ENCODE assay signal across 1 cellular context in the genomic region with DNA sequence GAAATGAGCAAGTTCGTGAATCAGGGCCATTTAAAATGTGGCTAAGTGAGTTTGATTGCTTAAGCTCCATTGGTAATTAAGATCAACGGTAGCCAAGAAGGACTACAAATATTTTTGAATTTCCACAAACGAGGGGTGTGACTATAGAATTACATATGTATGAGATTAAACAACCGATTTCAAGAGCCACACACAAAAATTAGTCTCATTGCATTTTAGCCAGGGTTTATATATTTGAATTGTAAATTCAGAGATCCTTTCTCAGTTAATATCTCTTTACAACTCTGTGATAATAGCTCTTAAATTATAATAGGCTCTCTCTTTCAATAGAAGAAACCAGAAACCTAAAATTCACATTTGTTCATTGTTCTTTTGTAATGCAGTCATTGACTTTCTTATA.
TF ChIP-seq lines count a peak whose summit lies in the region.

No MANE protein-coding gene starts in this region.

TF ChIP-seq in H1, 55 proteins besides CTCF, POLR2A, EP300 and RAD21:
- TF ChIP-seq, protein P1, sequence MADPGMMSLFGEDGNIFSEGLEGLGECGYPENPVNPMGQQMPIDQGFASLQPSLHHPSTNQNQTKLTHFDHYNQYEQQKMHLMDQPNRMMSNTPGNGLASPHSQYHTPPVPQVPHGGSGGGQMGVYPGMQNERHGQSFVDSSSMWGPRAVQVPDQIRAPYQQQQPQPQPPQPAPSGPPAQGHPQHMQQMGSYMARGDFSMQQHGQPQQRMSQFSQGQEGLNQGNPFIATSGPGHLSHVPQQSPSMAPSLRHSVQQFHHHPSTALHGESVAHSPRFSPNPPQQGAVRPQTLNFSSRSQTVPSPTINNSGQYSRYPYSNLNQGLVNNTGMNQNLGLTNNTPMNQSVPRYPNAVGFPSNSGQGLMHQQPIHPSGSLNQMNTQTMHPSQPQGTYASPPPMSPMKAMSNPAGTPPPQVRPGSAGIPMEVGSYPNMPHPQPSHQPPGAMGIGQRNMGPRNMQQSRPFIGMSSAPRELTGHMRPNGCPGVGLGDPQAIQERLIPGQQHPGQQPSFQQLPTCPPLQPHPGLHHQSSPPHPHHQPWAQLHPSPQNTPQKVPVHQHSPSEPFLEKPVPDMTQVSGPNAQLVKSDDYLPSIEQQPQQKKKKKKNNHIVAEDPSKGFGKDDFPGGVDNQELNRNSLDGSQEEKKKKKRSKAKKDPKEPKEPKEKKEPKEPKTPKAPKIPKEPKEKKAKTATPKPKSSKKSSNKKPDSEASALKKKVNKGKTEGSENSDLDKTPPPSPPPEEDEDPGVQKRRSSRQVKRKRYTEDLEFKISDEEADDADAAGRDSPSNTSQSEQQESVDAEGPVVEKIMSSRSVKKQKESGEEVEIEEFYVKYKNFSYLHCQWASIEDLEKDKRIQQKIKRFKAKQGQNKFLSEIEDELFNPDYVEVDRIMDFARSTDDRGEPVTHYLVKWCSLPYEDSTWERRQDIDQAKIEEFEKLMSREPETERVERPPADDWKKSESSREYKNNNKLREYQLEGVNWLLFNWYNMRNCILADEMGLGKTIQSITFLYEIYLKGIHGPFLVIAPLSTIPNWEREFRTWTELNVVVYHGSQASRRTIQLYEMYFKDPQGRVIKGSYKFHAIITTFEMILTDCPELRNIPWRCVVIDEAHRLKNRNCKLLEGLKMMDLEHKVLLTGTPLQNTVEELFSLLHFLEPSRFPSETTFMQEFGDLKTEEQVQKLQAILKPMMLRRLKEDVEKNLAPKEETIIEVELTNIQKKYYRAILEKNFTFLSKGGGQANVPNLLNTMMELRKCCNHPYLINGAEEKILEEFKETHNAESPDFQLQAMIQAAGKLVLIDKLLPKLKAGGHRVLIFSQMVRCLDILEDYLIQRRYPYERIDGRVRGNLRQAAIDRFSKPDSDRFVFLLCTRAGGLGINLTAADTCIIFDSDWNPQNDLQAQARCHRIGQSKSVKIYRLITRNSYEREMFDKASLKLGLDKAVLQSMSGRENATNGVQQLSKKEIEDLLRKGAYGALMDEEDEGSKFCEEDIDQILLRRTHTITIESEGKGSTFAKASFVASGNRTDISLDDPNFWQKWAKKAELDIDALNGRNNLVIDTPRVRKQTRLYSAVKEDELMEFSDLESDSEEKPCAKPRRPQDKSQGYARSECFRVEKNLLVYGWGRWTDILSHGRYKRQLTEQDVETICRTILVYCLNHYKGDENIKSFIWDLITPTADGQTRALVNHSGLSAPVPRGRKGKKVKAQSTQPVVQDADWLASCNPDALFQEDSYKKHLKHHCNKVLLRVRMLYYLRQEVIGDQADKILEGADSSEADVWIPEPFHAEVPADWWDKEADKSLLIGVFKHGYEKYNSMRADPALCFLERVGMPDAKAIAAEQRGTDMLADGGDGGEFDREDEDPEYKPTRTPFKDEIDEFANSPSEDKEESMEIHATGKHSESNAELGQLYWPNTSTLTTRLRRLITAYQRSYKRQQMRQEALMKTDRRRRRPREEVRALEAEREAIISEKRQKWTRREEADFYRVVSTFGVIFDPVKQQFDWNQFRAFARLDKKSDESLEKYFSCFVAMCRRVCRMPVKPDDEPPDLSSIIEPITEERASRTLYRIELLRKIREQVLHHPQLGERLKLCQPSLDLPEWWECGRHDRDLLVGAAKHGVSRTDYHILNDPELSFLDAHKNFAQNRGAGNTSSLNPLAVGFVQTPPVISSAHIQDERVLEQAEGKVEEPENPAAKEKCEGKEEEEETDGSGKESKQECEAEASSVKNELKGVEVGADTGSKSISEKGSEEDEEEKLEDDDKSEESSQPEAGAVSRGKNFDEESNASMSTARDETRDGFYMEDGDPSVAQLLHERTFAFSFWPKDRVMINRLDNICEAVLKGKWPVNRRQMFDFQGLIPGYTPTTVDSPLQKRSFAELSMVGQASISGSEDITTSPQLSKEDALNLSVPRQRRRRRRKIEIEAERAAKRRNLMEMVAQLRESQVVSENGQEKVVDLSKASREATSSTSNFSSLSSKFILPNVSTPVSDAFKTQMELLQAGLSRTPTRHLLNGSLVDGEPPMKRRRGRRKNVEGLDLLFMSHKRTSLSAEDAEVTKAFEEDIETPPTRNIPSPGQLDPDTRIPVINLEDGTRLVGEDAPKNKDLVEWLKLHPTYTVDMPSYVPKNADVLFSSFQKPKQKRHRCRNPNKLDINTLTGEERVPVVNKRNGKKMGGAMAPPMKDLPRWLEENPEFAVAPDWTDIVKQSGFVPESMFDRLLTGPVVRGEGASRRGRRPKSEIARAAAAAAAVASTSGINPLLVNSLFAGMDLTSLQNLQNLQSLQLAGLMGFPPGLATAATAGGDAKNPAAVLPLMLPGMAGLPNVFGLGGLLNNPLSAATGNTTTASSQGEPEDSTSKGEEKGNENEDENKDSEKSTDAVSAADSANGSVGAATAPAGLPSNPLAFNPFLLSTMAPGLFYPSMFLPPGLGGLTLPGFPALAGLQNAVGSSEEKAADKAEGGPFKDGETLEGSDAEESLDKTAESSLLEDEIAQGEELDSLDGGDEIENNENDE (IDR thresholded peaks at IDR 0.05; ENCODE audit: insufficient replicate concordance, low read length), result peak; percentile 40
- no peak for TF ChIP-seq NANOG (IDR thresholded peaks at IDR 0.05; ENCODE audit: insufficient read depth, low read depth, low read length, poor library complexity, severe bottlenecking)
- no peak for TF ChIP-seq SIRT6 (IDR thresholded peaks at IDR 0.05; ENCODE audit: low read length)
